ENCODE assay signal across 8 cellular contexts in genomic region chr12:25320123-25321006, GRCh38.
DNase-seq lines count a peak whose midpoint lies in the region; ATAC-seq and TF ChIP-seq lines count a peak whose summit lies in the region.

No MANE protein-coding gene starts in this region.

- H3K4me1 ChIP-seq in left lung = no peaks in the 10 kb centered on the region

- H3K9me3 Mint-ChIP-seq in T-helper 1 cell treated with Interleukin-12 subunit alpha and Interleukin-12 subunit beta and Interleukin-4 antibody, amounts not matched to agents 30 μg/mL and 1 μg/mL, for 36 hours = no peaks in the 10 kb centered on the region

- H3K27me3 ChIP-seq in WERI-Rb-1 (ENCODE audit: insufficient read depth, low read depth, severe bottlenecking) = no peaks in the 10 kb centered on the region
- H3K27me3 ChIP-seq in left lung = no peaks in the 10 kb centered on the region

- no peak overlapping the region for H3K27ac ChIP-seq in WERI-Rb-1
- H3K27ac ChIP-seq in left lung = no peak overlapping the region

- ATAC-seq in GM18909 (IDR thresholded peaks at IDR 0.05; ENCODE audit: poor library complexity, unreplicated experiment) (peak; percentile 74), HG02981 (IDR thresholded peaks at IDR 0.05; ENCODE audit: unreplicated experiment) (peak; percentile 51), left lung (no peak)

- peak overlapping the region; percentile 9 for H3K4me3 Mint-ChIP-seq in T-helper 1 cell treated with Interleukin-12 subunit alpha and Interleukin-12 subunit beta and Interleukin-4 antibody, amounts not matched to agents 30 μg/mL and 1 μg/mL, for 36 hours

- H3K36me3 ChIP-seq in WERI-Rb-1 (no peaks in the 10 kb centered on the region), left lung (no peaks in the 10 kb centered on the region)

- TF ChIP-seq CTCF in WERI-Rb-1 (IDR thresholded peaks at IDR 0.05; ENCODE audit: low read depth, low read length) (no peak), left lung (IDR thresholded peaks at IDR 0.05) (no peak)

- intact Hi-C loops in left lung (cut with DNase I) = no loop called here

- H3K4me1 Mint-ChIP-seq in T-helper 1 cell treated with Interleukin-12 subunit alpha and Interleukin-12 subunit beta and Interleukin-4 antibody, amounts not matched to agents 30 μg/mL and 1 μg/mL, for 36 hours (ENCODE audit: low read depth) = peaks cover 40% of the 10 kb centered on the region

- H3K36me3 Mint-ChIP-seq in T-helper 1 cell treated with Interleukin-12 subunit alpha and Interleukin-12 subunit beta and Interleukin-4 antibody, amounts not matched to agents 30 μg/mL and 1 μg/mL, for 36 hours (ENCODE audit: low read depth) = peaks cover 3% of the 10 kb centered on the region

- H3K9me3 ChIP-seq in WERI-Rb-1 (ENCODE audit: severe bottlenecking) = no peaks in the 10 kb centered on the region
- no peaks in the 10 kb centered on the region for H3K9me3 ChIP-seq in left lung

- H3K4me3 ChIP-seq in WERI-Rb-1 (ENCODE audit: low read depth, low read length) (no peak overlapping the region), left lung (no peak overlapping the region)

- no peaks in the 10 kb centered on the region for H3K27me3 Mint-ChIP-seq in T-helper 1 cell treated with Interleukin-12 subunit alpha and Interleukin-12 subunit beta and Interleukin-4 antibody, amounts not matched to agents 30 μg/mL and 1 μg/mL, for 36 hours (ENCODE audit: low read depth)

- DNase-seq in Ammon's horn (ENCODE audit: low spot score) (peak; percentile 5), WERI-Rb-1 (no peak), 8988T (no peak), NCI-H2227 (lab: John Stamatoyannopoulos, UW; ENCODE audit: unreplicated experiment) (no peak), left lung (no peak)

- peak overlapping the region; percentile 42 for H3K27ac Mint-ChIP-seq in T-helper 1 cell treated with Interleukin-12 subunit alpha and Interleukin-12 subunit beta and Interleukin-4 antibody, amounts not matched to agents 30 μg/mL and 1 μg/mL, for 36 hours
